In the genomic region with DNA sequence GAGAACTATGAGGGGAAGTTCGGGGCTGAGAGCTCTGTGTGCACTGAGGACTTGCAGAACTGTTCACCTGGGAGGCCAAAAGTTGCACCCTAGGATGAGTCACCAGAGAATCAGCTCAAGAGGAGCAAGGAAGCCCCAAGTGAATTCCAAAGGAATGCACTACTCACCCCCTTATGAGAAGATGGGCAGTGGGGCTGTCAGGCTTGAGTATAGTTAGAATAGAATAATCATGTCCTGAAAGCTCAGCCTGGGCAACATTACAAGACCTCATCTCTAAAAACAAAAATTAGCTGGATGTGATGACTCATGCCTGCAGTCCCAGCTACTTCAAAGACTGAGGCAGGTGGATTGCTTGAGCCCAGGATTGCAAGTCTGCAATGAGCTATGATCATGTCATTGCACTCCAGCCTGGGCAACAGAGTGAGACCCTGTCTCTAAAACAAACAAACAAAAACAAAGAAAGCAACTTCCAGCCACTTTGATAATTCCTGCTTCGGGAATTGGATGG, we compare ENCODE assay signal across 14 cellular contexts. TPM values are rescaled to one million over a fixed set of nuclear protein-coding genes. Genes with fewer than 3 reads are reported as not detected.
DNase-seq lines count a peak whose midpoint lies in the region; ATAC-seq and TF ChIP-seq lines count a peak whose summit lies in the region.
"Had no signal": no experiment of that assay in that cellular context is flagged by ENCODE, and none has a peak within 500 bp of the region (broad histone marks: within the 10 kb centered on the region; RNA-seq: fewer than 3 reads in every experiment).

No MANE protein-coding gene starts in this region.

- H3K36me3 ChIP-seq in RWPE2 (ENCODE audit: low read depth) = peaks cover 10% of the 10 kb centered on the region
- peaks cover 25 to 36% of the 10 kb centered on the region in 2 donors for H3K36me3 ChIP-seq in thyroid gland

- intact Hi-C loops in thyroid gland (cut with DNase I) = no loop called here

- ATAC-seq in RWPE2 (ENCODE audit: low read depth) (peak; percentile 55), esophagus mucosa (peak; percentile 63), omental fat pad (ENCODE audit: low FRiP score) (peak; percentile 84)
- ATAC-seq: gastrocnemius medialis, GM23338 had no signal

- H3K27me3 ChIP-seq in RWPE2 (ENCODE audit: insufficient read depth, poor library complexity, severe bottlenecking) (no peaks in the 10 kb centered on the region), thyroid gland (no peaks in the 10 kb centered on the region)
- H3K27me3 ChIP-seq: gastrocnemius medialis had no signal

- WGBS in thyroid gland, 2 donors = 70 to 76% methylated on average over 2 of the region's 2 CpGs

- no peaks in the 10 kb centered on the region for H3K4me1 ChIP-seq in RWPE2 (ENCODE audit: insufficient read depth, poor library complexity, severe bottlenecking)
- peaks cover 0 to under 1% of the 10 kb centered on the region in 2 donors for H3K4me1 ChIP-seq in thyroid gland

- TF ChIP-seq CTCF in RWPE2 (IDR thresholded peaks at IDR 0.05; ENCODE audit: poor library complexity, severe bottlenecking) (no peak), omental fat pad (IDR thresholded peaks at IDR 0.05) (no peak), thyroid gland (IDR thresholded peaks at IDR 0.05) (no peak)

- H3K4me3 ChIP-seq in RWPE2 (ENCODE audit: severe bottlenecking) (no peak overlapping the region), thyroid gland (replicated peaks in 1 of 3) (no peak overlapping the region)
- H3K4me3 ChIP-seq: gastrocnemius medialis, GM23338 had no signal

- H3K27ac ChIP-seq in RWPE2 (ENCODE audit: poor library complexity, severe bottlenecking) (no peak overlapping the region), thyroid gland (no peak overlapping the region)

- no peak for TF ChIP-seq POLR2A in thyroid gland (IDR thresholded peaks at IDR 0.05)

- DNase-seq in GM03348 (ENCODE audit: low spot score) = peak; percentile 31
- DNase-seq in RWPE2 (ENCODE audit: low spot score) = no peak
- DNase-seq in omental fat pad (ENCODE audit: low spot score) = no peak
- no peak for DNase-seq in NCI-H82 (lab: John Stamatoyannopoulos, UW)
- no peak for DNase-seq in activated CD4-positive, alpha-beta T cell treated with anti-CD3 and anti-CD28 coated beads, Interleukin-2, amount 50 U/mL, for 1 hour
- no peak for DNase-seq in RKO (ENCODE audit: low spot score)
- DNase-seq in thyroid gland = no peak
- DNase-seq: C1 segment of cervical spinal cord; gastrocnemius medialis; kidney glomerular epithelial cell; SHP77 treated with DMSO at 0.1 percent for 48 hours; stimulated activated CD4-positive, alpha-beta T cell treated with anti-CD3 and anti-CD28 coated beads, Interleukin-1b, Interleukin-23, amount 100 ng/mL, for 48 hours had no signal

- H3K9me3 ChIP-seq in RWPE2 (ENCODE audit: severe bottlenecking) (no peaks in the 10 kb centered on the region), thyroid gland (no peaks in the 10 kb centered on the region)
- H3K9me3 ChIP-seq: gastrocnemius medialis had no signal

RNA-seq across cellular contexts. Expression of gene MAP3K8, which starts 30.0 kb away (rescaled TPM):
- total RNA-seq in esophagus mucosa = 22.1 TPM
- total RNA-seq in omental fat pad = 100 to 1,000 TPM in 2 of 4 donors, 10 to 100 TPM in 2; 52.3 to 113 (median 78.9) TPM
- 10 to 100 TPM in 3 of 4 donors, 1 to 10 TPM in 1; 9.7 to 37.9 (median 22.7) TPM for total RNA-seq in thyroid gland
